In genomic region chr10:46302765-46303352, GRCh38 we compare ENCODE assay signal across 13 cellular contexts. TPM values are rescaled to one million over a fixed set of nuclear protein-coding genes. Genes with fewer than 3 reads are reported as not detected.
"Had no signal": no experiment of that assay in that cellular context is flagged by ENCODE, and none has a peak within 500 bp of the region (broad histone marks: within the 10 kb centered on the region; RNA-seq: fewer than 3 reads in every experiment).

No MANE protein-coding gene starts in this region.

RNA-seq across cellular contexts. Expression of gene ANTXRL, which starts 16.1 kb away (rescaled TPM):
- total RNA-seq: activated B cell treated with CpG ODN at 0.5 μM for 24 hours; activated CD4-positive, alpha-beta memory T cell treated with anti-CD3 and anti-CD28 coated beads, Interleukin-2, amount 10 ng/mL, durations not matched to agents 7 days and 5 days; activated CD4-positive, alpha-beta T cell treated with anti-CD3 and anti-CD28 coated beads, Interleukin-2, amount 10 ng/mL, durations not matched to agents 24 days and 14 days; activated CD8-positive, alpha-beta memory T cell treated with anti-CD3 and anti-CD28 coated beads, Interleukin-2, amount 10 ng/mL, durations not matched to agents 7 days and 5 days; activated CD8-positive, alpha-beta T cell treated with anti-CD3 and anti-CD28 coated beads, Interleukin-2, amount 10 ng/mL, durations not matched to agents 7 days and 5 days; activated T-cell treated with anti-CD3 and anti-CD28 coated beads, Interleukin-2, amount 50 U/mL, for 4 hours; activated T-cell treated with anti-CD3 and anti-CD28 coated beads, Interleukin-2, amount 50 U/mL, for 72 hours; activated T-helper 1 cell treated with anti-CD3 and anti-CD28 coated beads, Interleukin-12 subunit alpha, Interleukin-12 subunit beta, Interleukin-2, Interleukin-4 antibody, amounts not matched to agents 30 ng/mL and 10 ng/mL and 1 ng/mL, durations not matched to agents 14 hours and 24 hours and 36 hours; activated T-helper 17 cell treated with anti-CD3 and anti-CD28 coated beads, Interleukin-2, amount 50 U/mL, for 72 hours; astrocyte; body of pancreas; cardiac septum had no signal
- polyA plus RNA-seq: aorta had no signal
